ENCODE assay signal across 8 cellular contexts in the genomic region with DNA sequence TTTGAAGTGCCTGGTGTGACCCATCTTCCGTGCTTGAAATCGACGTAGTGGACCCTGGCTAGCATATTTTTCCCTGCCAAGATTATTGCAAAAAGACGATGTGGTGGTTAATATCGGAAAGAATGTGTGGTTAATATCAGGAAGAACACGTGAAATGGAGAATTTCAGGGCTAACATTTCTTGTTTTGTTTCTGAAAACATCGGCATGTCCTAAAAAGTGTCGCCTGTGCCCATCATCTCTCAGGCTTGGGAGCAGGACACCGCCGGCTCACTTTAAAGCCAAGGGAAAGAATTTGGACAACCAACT. TPM values are rescaled to one million over a fixed set of nuclear protein-coding genes. Genes with fewer than 3 reads are reported as not detected.
DNase-seq lines count a peak whose midpoint lies in the region; ATAC-seq and TF ChIP-seq lines count a peak whose summit lies in the region.

No MANE protein-coding gene starts in this region.

- H2AFZ ChIP-seq in ACC112 (ENCODE audit: low read length, unreplicated experiment): peak overlapping the region; percentile 49
- H2AFZ ChIP-seq in IMR-90 (replicated peaks; ENCODE audit: low read length, poor library complexity): peak overlapping the region; percentile 53

- DNase-seq in IMR-90: no peak
- DNase-seq in caudate nucleus (lab: John Stamatoyannopoulos, UW): no peak
- no peak for DNase-seq in naive thymus-derived CD4-positive, alpha-beta T cell
- DNase-seq in NCI-H1930 (lab: John Stamatoyannopoulos, UW): no peak
- DNase-seq in NCI-H1436 (lab: John Stamatoyannopoulos, UW): no peak
- DNase-seq in DMS153 (lab: John Stamatoyannopoulos, UW): no peak

- H3K9me3 ChIP-seq in IMR-90 (ENCODE audit: control insufficient read depth, insufficient read depth, low read length): no peaks in the 10 kb centered on the region
- H3K9me3 ChIP-seq in naive thymus-derived CD4-positive, alpha-beta T cell (ENCODE audit: control insufficient read depth in 2 of 3, low read length in 3 of 3): no peaks in the 10 kb centered on the region

- H3K4ac ChIP-seq in IMR-90 (ENCODE audit: low read depth, low read length): no peak overlapping the region

- intact Hi-C loops in IMR-90 (cut with micrococcal nuclease): loop anchor here (2.0 to 10.0 kb wide), 2 partner anchors 61 to 287 kb away; a partner anchor contains a TSS
- intact Hi-C loops in naive thymus-derived CD4-positive, alpha-beta T cell (cut with micrococcal nuclease): loop anchor here (1.0 to 10.0 kb wide), 12 partner anchors 13 to 417 kb away; a partner anchor contains a TSS

- ATAC-seq in IMR-90 (ENCODE audit: low read depth): no peak
- ATAC-seq in naive thymus-derived CD4-positive, alpha-beta T cell: no peak
- ATAC-seq in GM19452 (IDR thresholded peaks at IDR 0.05; ENCODE audit: unreplicated experiment): no peak

- no peak overlapping the region for H3K14ac ChIP-seq in IMR-90 (replicated peaks; ENCODE audit: low read depth, low read length)

- peaks cover 12% of the 10 kb centered on the region; the same call in 1 of the 2 replicates for H3K9me1 ChIP-seq in IMR-90 (ENCODE audit: insufficient read depth, low read length)

- H2AK9ac ChIP-seq in IMR-90 (replicated peaks; ENCODE audit: low read depth, low read length, poor library complexity): no peak overlapping the region

- no peak overlapping the region for H4K91ac ChIP-seq in IMR-90 (ENCODE audit: insufficient read depth, low read depth, low read length)

- H3K9me3 Mint-ChIP-seq in naive thymus-derived CD4-positive, alpha-beta T cell: no peaks in the 10 kb centered on the region

- no peak for TF ChIP-seq CTCF in IMR-90 (conservative IDR thresholded peaks at IDR 0.05; ENCODE audit: low read depth, low read length)

- no peak overlapping the region for H3K23ac ChIP-seq in IMR-90 (ENCODE audit: low read depth, low read length)

- no TSS peak for BruUV-seq in IMR-90 (replicated peaks; lab: Mats Ljungman, UMichigan)

- no peak overlapping the region for H3K56ac ChIP-seq in IMR-90 (ENCODE audit: extremely low read depth, insufficient read depth, low read length)

- peaks cover 14 to 29% (median 24%) of the 10 kb centered on the region in 7 donors for H3K4me1 Mint-ChIP-seq in naive thymus-derived CD4-positive, alpha-beta T cell

- in situ Hi-C loops in IMR-90 (cut with MboI; ENCODE audit: low sequenced_read_pairs): no loop called here

- TF ChIP-seq RAD21 in IMR-90 (IDR thresholded peaks at IDR 0.05; ENCODE audit: low read length): no peak

- H3K27ac ChIP-seq in ACC112 (ENCODE audit: low read depth, low read length): no peak overlapping the region
- no peak overlapping the region for H3K27ac ChIP-seq in IMR-90 (ENCODE audit: insufficient read depth, low read length)
- H3K27ac ChIP-seq in caudate nucleus (ENCODE audit: low read depth, low read length): peak overlapping the region; percentile 97
- H3K27ac ChIP-seq in naive thymus-derived CD4-positive, alpha-beta T cell (ENCODE audit: low read depth, low read length): peak overlapping the region; percentile 75

- H2AK5ac ChIP-seq in IMR-90 (ENCODE audit: low read depth, low read length): no peak overlapping the region

- no peak overlapping the region for H3K18ac ChIP-seq in IMR-90 (ENCODE audit: low read depth, low read length)

- H3K27me3 Mint-ChIP-seq in naive thymus-derived CD4-positive, alpha-beta T cell: no peaks in the 10 kb centered on the region

- H3K4me1 ChIP-seq in ACC112 (ENCODE audit: control insufficient read depth, insufficient read depth, low read length, unreplicated experiment): peaks cover 4% of the 10 kb centered on the region
- H3K4me1 ChIP-seq in IMR-90 (ENCODE audit: control insufficient read depth, insufficient read depth, low read length): peaks cover 7% of the 10 kb centered on the region
- peaks cover 7% of the 10 kb centered on the region in 2 donors for H3K4me1 ChIP-seq in naive thymus-derived CD4-positive, alpha-beta T cell (ENCODE audit: control insufficient read depth in 2 of 2, insufficient read depth in 2 of 2, low read length in 2 of 2)

- no peak overlapping the region for H4K5ac ChIP-seq in IMR-90 (ENCODE audit: low read depth, low read length)

- no peaks in the 10 kb centered on the region for H3K36me3 ChIP-seq in ACC112 (ENCODE audit: insufficient read depth, low read length)
- no peaks in the 10 kb centered on the region for H3K36me3 ChIP-seq in IMR-90 (ENCODE audit: control insufficient read depth, insufficient read depth, low read length)
- peaks cover 0 to 6% (median 0%) of the 10 kb centered on the region in 3 experiments for H3K36me3 ChIP-seq in naive thymus-derived CD4-positive, alpha-beta T cell (ENCODE audit: control insufficient read depth in 2 of 3, insufficient read depth in 3 of 3, low read length in 3 of 3)

- no peak overlapping the region for H2BK120ac ChIP-seq in IMR-90 (ENCODE audit: low read depth, low read length)

- dilution Hi-C loops in IMR-90 (cut with HindIII; ENCODE audit: low sequenced_read_pairs, unreplicated experiment): no loop called here

- peaks cover 0 to 7% (median 6%) of the 10 kb centered on the region in 5 donors for H3K36me3 Mint-ChIP-seq in naive thymus-derived CD4-positive, alpha-beta T cell

- H3K27ac Mint-ChIP-seq in naive thymus-derived CD4-positive, alpha-beta T cell: peak overlapping the region; percentile 61 to 94 (median 90)

- POLR2A ChIA-PET in IMR-90 (lab: Charles Lee; ENCODE audit: unreplicated experiment): interaction anchor here (0.6 kb wide), 1 partner anchor 60 kb away, joined by 4 read pairs; a partner anchor contains a TSS
- POLR2A ChIA-PET in naive thymus-derived CD4-positive, alpha-beta T cell (lab: Charles Lee): interaction anchor here (0.6 to 3.1 kb wide), 13 partner anchors 10 to 354 kb away, joined by 3 to 12 read pairs (median 4); a partner anchor contains a TSS

- H3K4me2 ChIP-seq in IMR-90 (ENCODE audit: low read depth, low read length): peak overlapping the region; percentile 97

- CTCF ChIA-PET in IMR-90 (lab: Yijun Ruan, JAX): interaction anchor here (0.5 to 1.7 kb wide), 4 partner anchors 15 to 78 kb away, joined by 3 to 7 read pairs (median 4); a partner anchor contains a TSS
- CTCF ChIA-PET in naive thymus-derived CD4-positive, alpha-beta T cell (lab: Charles Lee): interaction anchor here (0.6 to 1.8 kb wide), 14 partner anchors 9 to 419 kb away, joined by 3 to 7 read pairs (median 4); a partner anchor contains a TSS

- H3K9ac ChIP-seq in IMR-90 (ENCODE audit: low read depth, low read length): peak overlapping the region; percentile 34; the same call in 1 of the 2 replicates

- H3K27me3 ChIP-seq in ACC112 (ENCODE audit: insufficient read depth, low read length) (no peaks in the 10 kb centered on the region), IMR-90 (ENCODE audit: control insufficient read depth, insufficient read depth, low read length) (no peaks in the 10 kb centered on the region)
- no peaks in the 10 kb centered on the region for H3K27me3 ChIP-seq in naive thymus-derived CD4-positive, alpha-beta T cell (ENCODE audit: control insufficient read depth in 2 of 2, insufficient read depth in 2 of 2, low read length in 2 of 2)

- peak overlapping the region; percentile 80 for H3K4me3 ChIP-seq in ACC112 (ENCODE audit: low read depth, low read length)
- H3K4me3 ChIP-seq in IMR-90 (ENCODE audit: insufficient read depth, low read depth, low read length): peak overlapping the region; percentile 33; the same call in 1 of the 2 replicates
- H3K4me3 ChIP-seq in naive thymus-derived CD4-positive, alpha-beta T cell (ENCODE audit: low read length): peak overlapping the region; percentile 71

- H3K79me2 ChIP-seq in ACC112 (ENCODE audit: control insufficient read depth, insufficient read depth, low read length, unreplicated experiment): no peaks in the 10 kb centered on the region

- no peak overlapping the region for H2BK5ac ChIP-seq in IMR-90 (ENCODE audit: low read depth, low read length, poor library complexity, severe bottlenecking)

- TF ChIP-seq POLR2A in IMR-90 (IDR thresholded peaks at IDR 0.05; ENCODE audit: low read depth, low read length): no peak

- no peak overlapping the region for H2BK15ac ChIP-seq in IMR-90 (ENCODE audit: low read depth, low read length)

- no peak overlapping the region for H2BK20ac ChIP-seq in IMR-90 (ENCODE audit: low read depth, low read length)

- H3K4me3 Mint-ChIP-seq in naive thymus-derived CD4-positive, alpha-beta T cell: peak overlapping the region; percentile 82 to 94 (median 89)

- peaks cover 5% of the 10 kb centered on the region for H4K20me1 ChIP-seq in IMR-90 (ENCODE audit: insufficient read depth, low read length)

- H4K8ac ChIP-seq in IMR-90 (ENCODE audit: low read depth in 2 of 2, low read length in 2 of 2): peak overlapping the region in 1 of 2 experiments; percentile 78; a peak in 1 of 4 replicates

- H3K79me1 ChIP-seq in IMR-90 (ENCODE audit: low read depth in 1 of 2, low read length in 2 of 2): peaks cover 7 to 12% of the 10 kb centered on the region in 2 experiments

- 14% methylated on average over 10 of the region's 10 CpGs; no CpG with 5 or more reads in 1 of the 2 experiments for WGBS in IMR-90 (ENCODE audit: extremely low coverage in 2 of 2, insufficient read length in 1 of 2), 2 experiments

RNA-seq across cellular contexts. Expression of a gene that starts 0.3 kb away (rescaled TPM):
- total RNA-seq in IMR-90 (2012; rRNA removed): 36.6 and 36.9 TPM in 2 replicates
- polyA plus RNA-seq in IMR-90 (2012; rRNA removed): 129 and 139 TPM in 2 replicates
- 135 and 154 TPM in 2 replicates for polyA plus RNA-seq in IMR-90 (2012; cell fraction: cytosol; rRNA removed)
- 94.9 and 309 TPM in 2 replicates for polyA plus RNA-seq in IMR-90 (2012; cell fraction: nucleus; rRNA removed; ENCODE audit: low replicate concordance)
- 100 to 1,000 TPM in 1 of 5 experiments, 10 to 100 TPM in 4; 63.0 to 130 (median 83.6) TPM for total RNA-seq in naive thymus-derived CD4-positive, alpha-beta T cell
- polyA plus RNA-seq in naive thymus-derived CD4-positive, alpha-beta T cell: 100 to 1,000 TPM; 164 to 228 TPM

RNA-seq across cellular contexts. Expression of a gene that starts 6.4 kb away (rescaled TPM):
- 5.7 and 7.2 TPM in 2 replicates for total RNA-seq in IMR-90 (2012; rRNA removed)
- 23.4 and 32.0 TPM in 2 replicates for polyA plus RNA-seq in IMR-90 (2012; rRNA removed)
- 34.9 and 48.2 TPM in 2 replicates for polyA plus RNA-seq in IMR-90 (2012; cell fraction: cytosol; rRNA removed)
- polyA plus RNA-seq in IMR-90 (2012; cell fraction: nucleus; rRNA removed; ENCODE audit: low replicate concordance): 20.2 and 75.8 TPM in 2 replicates
- total RNA-seq in naive thymus-derived CD4-positive, alpha-beta T cell: 1 to 10 TPM; 1.3 to 8.5 (median 2.1) TPM
- polyA plus RNA-seq in naive thymus-derived CD4-positive, alpha-beta T cell: not detected

RNA-seq across cellular contexts. Expression of a gene that starts 13.8 kb away (rescaled TPM):
- total RNA-seq in IMR-90 (2012; rRNA removed): 6.8 and 8.6 TPM in 2 replicates
- 47.3 and 51.1 TPM in 2 replicates for polyA plus RNA-seq in IMR-90 (2012; rRNA removed)
- polyA plus RNA-seq in IMR-90 (2012; cell fraction: cytosol; rRNA removed): 27.2 and 51.3 TPM in 2 replicates
- 271 and 643 TPM in 2 replicates for polyA plus RNA-seq in IMR-90 (2012; cell fraction: nucleus; rRNA removed; ENCODE audit: low replicate concordance)
- total RNA-seq in naive thymus-derived CD4-positive, alpha-beta T cell: 10 to 100 TPM; 25.0 to 45.5 (median 31.5) TPM
- 1 to 10 TPM; 4.2 to 6.7 TPM for polyA plus RNA-seq in naive thymus-derived CD4-positive, alpha-beta T cell

RNA-seq across cellular contexts. Expression of a gene that starts 13.9 kb away (rescaled TPM):
- 177 and 181 TPM in 2 replicates for total RNA-seq in IMR-90 (2012; rRNA removed)
- 157 and 168 TPM in 2 replicates for polyA plus RNA-seq in IMR-90 (2012; rRNA removed)
- 93.5 and 156 TPM in 2 replicates for polyA plus RNA-seq in IMR-90 (2012; cell fraction: cytosol; rRNA removed)
- polyA plus RNA-seq in IMR-90 (2012; cell fraction: nucleus; rRNA removed; ENCODE audit: low replicate concordance): 234 and 517 TPM in 2 replicates
- 10 to 100 TPM; 68.3 to 88.1 (median 71.7) TPM for total RNA-seq in naive thymus-derived CD4-positive, alpha-beta T cell
- 100 to 1,000 TPM; 105 to 124 TPM for polyA plus RNA-seq in naive thymus-derived CD4-positive, alpha-beta T cell

RNA-seq across cellular contexts. Expression of a gene that starts 14.7 kb away (rescaled TPM):
- total RNA-seq in IMR-90 (2012; rRNA removed): 7.2 and 7.8 TPM in 2 replicates
- polyA plus RNA-seq in IMR-90 (2012; rRNA removed): 10.2 and 10.9 TPM in 2 replicates
- polyA plus RNA-seq in IMR-90 (2012; cell fraction: cytosol; rRNA removed): 6.8 and 8.0 TPM in 2 replicates
- 46.7 and 84.8 TPM in 2 replicates for polyA plus RNA-seq in IMR-90 (2012; cell fraction: nucleus; rRNA removed; ENCODE audit: low replicate concordance)
- total RNA-seq in naive thymus-derived CD4-positive, alpha-beta T cell: 10 to 100 TPM in 4 of 5 experiments, 1 to 10 TPM in 1; 9.2 to 39.1 (median 15.0) TPM
- polyA plus RNA-seq in naive thymus-derived CD4-positive, alpha-beta T cell: 1 to 10 TPM; 4.1 to 6.3 TPM

Comparison
In these comparisons a context has a peak if more than half of its experiments do, and no peak if none do; other contexts are left out.
1. H3K27ac ChIP-seq: peak in caudate nucleus (single experiment) and naive thymus-derived CD4-positive, alpha-beta T cell (single experiment); none in ACC112 (single experiment) and IMR-90 (single experiment).
2. Peak in every context shown above with its lines, with median percentiles within 50 percentile points of each other: H3K4me3 ChIP-seq.